17 cellular contexts compared by ENCODE assay signal in the genomic region with DNA sequence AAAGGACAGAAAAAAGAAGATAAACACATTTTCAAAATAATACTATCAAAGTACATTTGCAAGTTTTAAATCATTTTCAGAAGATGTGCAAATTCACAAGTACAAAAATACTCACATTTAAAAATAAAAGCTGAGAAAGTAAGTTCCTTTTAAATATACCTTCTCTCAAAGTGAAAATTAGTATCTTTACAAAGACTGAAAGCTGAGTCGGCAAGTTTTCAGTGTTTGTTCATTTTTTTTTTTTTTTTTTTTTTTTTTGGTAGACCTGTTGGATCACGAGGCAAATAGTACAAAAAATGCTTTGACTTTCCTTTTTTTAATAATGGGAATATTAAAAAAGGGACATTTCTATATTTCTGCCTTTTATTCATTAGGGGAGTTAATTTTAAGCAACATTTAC.
DNase-seq lines count a peak whose midpoint lies in the region; ATAC-seq, FAIRE-seq and TF ChIP-seq lines count a peak whose summit lies in the region.
"Had no signal": no experiment of that assay in that cellular context is flagged by ENCODE, and none has a peak within 500 bp of the region (broad histone marks: within the 10 kb centered on the region; RNA-seq: fewer than 3 reads in every experiment).

No MANE protein-coding gene starts in this region.

- H3K79me2 ChIP-seq in H1 (ENCODE audit: control insufficient read depth in 1 of 2, insufficient read depth in 2 of 2, low read length in 2 of 2): no peaks in the 10 kb centered on the region

- POLR2A ChIA-PET in A549 (lab: Yijun Ruan, JAX) (no interaction called here), IMR-90 (lab: Charles Lee; ENCODE audit: unreplicated experiment) (no interaction called here), H1 (lab: Charles Lee; ENCODE audit: partially characterized antibody) (no interaction called here)

- H3K36me3 ChIP-seq in IMR-90 (ENCODE audit: control insufficient read depth, insufficient read depth, low read length) (no peaks in the 10 kb centered on the region), H1 (ENCODE audit: control insufficient read depth in 2 of 4, insufficient read depth in 4 of 4, low read length in 3 of 4) (no peaks in the 10 kb centered on the region)

- ATAC-seq in A549: no peak
- no peak for ATAC-seq in IMR-90 (ENCODE audit: low read depth)
- ATAC-seq in activated CD4-positive, CD25-positive, alpha-beta regulatory T cell treated with anti-CD3 and anti-CD28 coated beads, Interleukin-2, amount 50 U/mL, for 24 hours: no peak
- no peak for ATAC-seq in HG03045 (IDR thresholded peaks at IDR 0.05; ENCODE audit: unreplicated experiment)
- no peak for ATAC-seq in GM21423 (IDR thresholded peaks at IDR 0.05; ENCODE audit: unreplicated experiment)
- ATAC-seq: HCT116 had no signal

- H3K27ac ChIP-seq in A549 (no peak overlapping the region), IMR-90 (ENCODE audit: insufficient read depth, low read length) (no peak overlapping the region), H1 (ENCODE audit: low read depth, low read length) (no peak overlapping the region)
- H3K27ac ChIP-seq: GM23248 had no signal

- H2AK5ac ChIP-seq in IMR-90 (ENCODE audit: low read depth, low read length): no peak overlapping the region
- H2AK5ac ChIP-seq in H1 (ENCODE audit: low read depth, low read length): no peak overlapping the region

- H4K5ac ChIP-seq in IMR-90 (ENCODE audit: low read depth, low read length): no peak overlapping the region
- no peak overlapping the region for H4K5ac ChIP-seq in H1 (ENCODE audit: insufficient read length, low read depth, low read length)

- WGBS in A549 (ENCODE audit: missing lambda C conversion rate): 17% methylated on average over 2 of the region's 2 CpGs
- no CpG with 5 or more reads among the region's 2 CpGs for WGBS in IMR-90 (ENCODE audit: extremely low coverage in 2 of 2, insufficient read length in 1 of 2), 2 experiments
- WGBS in H1 (ENCODE audit: extremely low coverage in 1 of 2, insufficient coverage in 1 of 2, insufficient read length in 1 of 2, insufficient replicate concordance in 2 of 2, low coverage in 1 of 2, low lambda C conversion rate in 2 of 2, missing lambda C conversion rate in 1 of 2), 2 experiments: 100% methylated on average over 1 of the region's 2 CpGs; no CpG with 5 or more reads in 1 of the 2 experiments

- H3K9ac ChIP-seq in IMR-90 (ENCODE audit: low read depth, low read length) (no peak overlapping the region), H1 (replicated peaks in 1 of 4; ENCODE audit: extremely low read depth in 1 of 4, low read depth in 3 of 4, low read length in 3 of 4) (no peak overlapping the region)
- H3K9ac ChIP-seq: GM23248 had no signal

- TF ChIP-seq RAD21 in A549 (conservative IDR thresholded peaks at IDR 0.05 in 1 of 2, IDR thresholded peaks at IDR 0.05 in 1 of 2) (no peak), IMR-90 (IDR thresholded peaks at IDR 0.05; ENCODE audit: low read length) (no peak), H1 (IDR thresholded peaks at IDR 0.05 in 1 of 2, conservative IDR thresholded peaks at IDR 0.05 in 1 of 2; ENCODE audit: low read depth in 2 of 2, low read length in 2 of 2) (no peak)

- H4K8ac ChIP-seq in IMR-90 (ENCODE audit: low read depth in 2 of 2, low read length in 2 of 2): no peak overlapping the region
- no peak overlapping the region for H4K8ac ChIP-seq in H1 (ENCODE audit: extremely low read depth, insufficient read depth, low read length)

- H3K14ac ChIP-seq in IMR-90 (replicated peaks; ENCODE audit: low read depth, low read length) (no peak overlapping the region), H1 (ENCODE audit: insufficient read length) (no peak overlapping the region)

- no peak overlapping the region for H3K18ac ChIP-seq in IMR-90 (ENCODE audit: low read depth, low read length)
- H3K18ac ChIP-seq in H1 (ENCODE audit: extremely low read depth, low read length): no peak overlapping the region

- DNase-seq in A549 (ENCODE audit: low read depth in 1 of 2, low spot score in 1 of 2) (no peak), IMR-90 (no peak), H1 (ENCODE audit: low read depth in 1 of 2, low spot score in 2 of 2) (no peak)
- DNase-seq: 8988T; C1 segment of cervical spinal cord; Calu3; CD4-positive, alpha-beta memory T cell; COR-L47; DMS53; DMS79 treated with DMSO at 0.1 percent for 48 hours; GM23248; H9 had no signal

- H2AFZ ChIP-seq in IMR-90 (replicated peaks; ENCODE audit: low read length, poor library complexity) (no peak overlapping the region), H1 (ENCODE audit: low read length) (no peak overlapping the region)
- H2AFZ ChIP-seq: GM23248 had no signal

- TF ChIP-seq POLR2A in A549 (IDR thresholded peaks at IDR 0.05; ENCODE audit: low read length) (no peak), IMR-90 (IDR thresholded peaks at IDR 0.05; ENCODE audit: low read depth, low read length) (no peak), H1 (IDR thresholded peaks at IDR 0.05; ENCODE audit: control extremely low read depth in 1 of 2, low read depth in 2 of 2, low read length in 2 of 2) (no peak)

- H3K9me3 ChIP-seq in A549 (no peaks in the 10 kb centered on the region), IMR-90 (ENCODE audit: control insufficient read depth, insufficient read depth, low read length) (no peaks in the 10 kb centered on the region), H1 (ENCODE audit: insufficient read depth in 2 of 2, low read depth in 1 of 2, low read length in 1 of 2) (no peaks in the 10 kb centered on the region)

- no peaks in the 10 kb centered on the region for H3K4me1 ChIP-seq in A549
- H3K4me1 ChIP-seq in IMR-90 (ENCODE audit: control insufficient read depth, insufficient read depth, low read length): no peaks in the 10 kb centered on the region
- peaks cover 0 to 5% (median 0%) of the 10 kb centered on the region in 4 experiments; a peak in 1 of 7 replicates for H3K4me1 ChIP-seq in H1 (replicated peaks in 1 of 4; ENCODE audit: control insufficient read depth in 3 of 4, insufficient read depth in 4 of 4, low read length in 3 of 4)

- H3K27me3 ChIP-seq in IMR-90 (ENCODE audit: control insufficient read depth, insufficient read depth, low read length) (no peaks in the 10 kb centered on the region), H1 (replicated peaks in 1 of 4; ENCODE audit: control insufficient read depth in 3 of 4, extremely low read depth in 1 of 4, insufficient read depth in 3 of 4, low read length in 3 of 4) (peaks cover 0 to 1% (median 0%) of the 10 kb centered on the region in 4 experiments; a peak in 1 of 7 replicates)

- CTCF ChIA-PET in A549 (lab: Yijun Ruan, JAX) (no interaction called here), IMR-90 (lab: Yijun Ruan, JAX) (no interaction called here), H1 (lab: Charles Lee; ENCODE audit: partially characterized antibody) (no interaction called here)

- H3K4me3 ChIP-seq in A549 (no peak overlapping the region), IMR-90 (ENCODE audit: insufficient read depth, low read depth, low read length) (no peak overlapping the region), H1 (ENCODE audit: extremely low read depth in 1 of 4, insufficient read depth in 2 of 4, low read depth in 3 of 4, low read length in 4 of 4) (no peak overlapping the region)
- H3K4me3 ChIP-seq: GM23248 had no signal

- H2BK120ac ChIP-seq in IMR-90 (ENCODE audit: low read depth, low read length) (no peak overlapping the region), H1 (replicated peaks; ENCODE audit: low read depth, low read length) (no peak overlapping the region)

- H2BK5ac ChIP-seq in IMR-90 (ENCODE audit: low read depth, low read length, poor library complexity, severe bottlenecking) (no peak overlapping the region), H1 (ENCODE audit: low read depth, low read length) (no peak overlapping the region)

- no peak overlapping the region for H2BK20ac ChIP-seq in IMR-90 (ENCODE audit: low read depth, low read length)
- H2BK20ac ChIP-seq in H1 (ENCODE audit: low read length): no peak overlapping the region

- H2BK12ac ChIP-seq in H1 (ENCODE audit: low read depth, low read length): no peak overlapping the region

- intact Hi-C loops in IMR-90 (cut with micrococcal nuclease): no loop called here

- H3K23me2 ChIP-seq in H1 (ENCODE audit: low read depth, low read length): no peaks in the 10 kb centered on the region

- H3K4me2 ChIP-seq in A549 (no peak overlapping the region), IMR-90 (ENCODE audit: low read depth, low read length) (no peak overlapping the region), H1 (ENCODE audit: insufficient read depth in 1 of 2, low read depth in 2 of 2, low read length in 2 of 2) (no peak overlapping the region)

- FAIRE-seq in A549 (lab: Jason Lieb, UNC) (no peak), H1 (lab: Jason Lieb, UNC) (no peak)
- FAIRE-seq: GM12892 had no signal

- H3K56ac ChIP-seq in IMR-90 (ENCODE audit: extremely low read depth, insufficient read depth, low read length): no peak overlapping the region
- H3K56ac ChIP-seq in H1 (replicated peaks; ENCODE audit: insufficient read length, low read depth, low read length): no peak overlapping the region

- no peak overlapping the region for H2BK15ac ChIP-seq in IMR-90 (ENCODE audit: low read depth, low read length)
- H2BK15ac ChIP-seq in H1 (ENCODE audit: low read length): no peak overlapping the region

- H4K91ac ChIP-seq in IMR-90 (ENCODE audit: insufficient read depth, low read depth, low read length) (no peak overlapping the region), H1 (replicated peaks; ENCODE audit: insufficient read length, low read length) (no peak overlapping the region)

- in situ Hi-C loops in IMR-90 (cut with MboI; ENCODE audit: low sequenced_read_pairs): no loop called here

- no TSS peak for BruUV-seq in IMR-90 (replicated peaks; lab: Mats Ljungman, UMichigan)

- no peaks in the 10 kb centered on the region for H3K79me1 ChIP-seq in IMR-90 (ENCODE audit: low read depth in 1 of 2, low read length in 2 of 2)
- no peaks in the 10 kb centered on the region; the same call in 1 of the 2 replicates for H3K79me1 ChIP-seq in H1 (ENCODE audit: low read depth, low read length)

- H2AK9ac ChIP-seq in IMR-90 (replicated peaks; ENCODE audit: low read depth, low read length, poor library complexity): no peak overlapping the region

- no peak for TF ChIP-seq EP300 in A549 (IDR thresholded peaks at IDR 0.05)
- TF ChIP-seq EP300 in H1 (IDR thresholded peaks at IDR 0.05; ENCODE audit: borderline replicate concordance in 1 of 2, low read depth in 2 of 2, low read length in 2 of 2): no peak

- dilution Hi-C loops in IMR-90 (cut with HindIII; ENCODE audit: low sequenced_read_pairs, unreplicated experiment): no loop called here

- no peaks in the 10 kb centered on the region for H4K20me1 ChIP-seq in IMR-90 (ENCODE audit: insufficient read depth, low read length)
- H4K20me1 ChIP-seq in H1 (replicated peaks in 1 of 2; ENCODE audit: control insufficient read depth in 1 of 2, insufficient read depth in 2 of 2, low read length in 2 of 2): no peaks in the 10 kb centered on the region

- H3K23ac ChIP-seq in IMR-90 (ENCODE audit: low read depth, low read length): no peak overlapping the region
- no peak overlapping the region for H3K23ac ChIP-seq in H1 (ENCODE audit: insufficient read length)

- no peaks in the 10 kb centered on the region for H3K9me1 ChIP-seq in IMR-90 (ENCODE audit: insufficient read depth, low read length)

- TF ChIP-seq CTCF in A549 (IDR thresholded peaks at IDR 0.05) (no peak), IMR-90 (conservative IDR thresholded peaks at IDR 0.05; ENCODE audit: low read depth, low read length) (no peak), H1 (IDR thresholded peaks at IDR 0.05; ENCODE audit: control extremely low read depth in 1 of 3, insufficient read depth in 1 of 3, low read depth in 1 of 3, low read length in 3 of 3) (no peak)

- no peak overlapping the region for H3K4ac ChIP-seq in IMR-90 (ENCODE audit: low read depth, low read length)
- no peak overlapping the region for H3K4ac ChIP-seq in H1 (replicated peaks; ENCODE audit: insufficient read length, low read depth, low read length)
